In the genomic region with DNA sequence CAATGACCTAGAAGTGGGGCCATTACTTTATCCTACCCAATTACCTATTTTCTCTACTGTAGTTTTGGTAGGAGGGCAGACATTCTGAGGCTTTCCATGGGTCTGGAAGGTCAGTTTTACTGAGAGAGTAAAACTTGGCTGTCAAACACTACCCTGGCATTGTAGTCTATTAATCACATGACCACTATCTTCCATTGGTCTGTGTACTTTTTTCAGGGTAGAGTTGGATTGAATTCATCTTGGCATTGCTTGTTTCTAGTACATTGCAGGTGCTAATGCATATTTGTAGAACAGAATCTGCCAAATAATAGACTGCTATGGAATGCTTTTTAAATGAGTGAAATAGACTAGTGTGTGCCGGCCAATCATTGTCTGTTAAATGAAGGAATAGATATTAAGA, we compare ENCODE assay signal across 28 cellular contexts.
"Had no signal": no experiment of that assay in that cellular context is flagged by ENCODE, and none has a peak within 500 bp of the region (broad histone marks: within the 10 kb centered on the region; RNA-seq: fewer than 3 reads in every experiment).

No MANE protein-coding gene starts in this region.

- H3K4me3 ChIP-seq: colonic mucosa, coronary artery, dorsolateral prefrontal cortex, esophagus muscularis mucosa, esophagus squamous epithelium, gastrocnemius medialis, gastroesophageal sphincter, heart left ventricle, heart right ventricle had no signal

- H3K27me3 ChIP-seq: colonic mucosa, esophagus muscularis mucosa, esophagus squamous epithelium, foreskin keratinocyte, gastrocnemius medialis, gastroesophageal sphincter, heart left ventricle, heart right ventricle had no signal

- FAIRE-seq: colon, endometrium, endothelial cell of umbilical vein, frontal cortex had no signal

- H3K27me3 Mint-ChIP-seq: dendritic cell treated with granulocyte-macrophage colony-stimulating factor and Interleukin-4, amounts not matched to agents 40 ng/mL and 50 ng/mL, for 4 days had no signal

- H3K9me3 ChIP-seq: colonic mucosa, gastrocnemius medialis had no signal

- ATAC-seq: effector memory CD8-positive, alpha-beta T cell; esophagus mucosa; foreskin keratinocyte; gastrocnemius medialis; gastroesophageal sphincter; heart left ventricle; heart right ventricle had no signal

- H3K27ac ChIP-seq: colonic mucosa, coronary artery, dorsolateral prefrontal cortex, epithelial cell of prostate, esophagus muscularis mucosa, esophagus squamous epithelium, foreskin keratinocyte, gastrocnemius medialis, gastroesophageal sphincter, heart left ventricle, heart right ventricle had no signal

- H3K27ac Mint-ChIP-seq: dendritic cell treated with granulocyte-macrophage colony-stimulating factor and Interleukin-4, amounts not matched to agents 40 ng/mL and 50 ng/mL, for 4 days; effector memory CD8-positive, alpha-beta T cell had no signal

- DNase-seq: colonic mucosa; cortex of kidney; dermis blood vessel endothelial cell; dorsolateral prefrontal cortex; effector CD4-positive, alpha-beta T cell; effector CD8-positive, alpha-beta T cell; effector memory CD4-positive, alpha-beta T cell; effector memory CD8-positive, alpha-beta T cell; erythroblast; esophagus squamous epithelium; foreskin fibroblast; foreskin keratinocyte; foreskin melanocyte; gastrocnemius medialis; glutamatergic neuron; head of caudate nucleus; heart left ventricle; heart right ventricle had no signal

- H3K4me1 ChIP-seq: colonic mucosa, esophagus muscularis mucosa, esophagus squamous epithelium, foreskin keratinocyte, gastrocnemius medialis, gastroesophageal sphincter, heart left ventricle, heart right ventricle had no signal

- H3K4me3 Mint-ChIP-seq: dendritic cell treated with granulocyte-macrophage colony-stimulating factor and Interleukin-4, amounts not matched to agents 40 ng/mL and 50 ng/mL, for 4 days; effector memory CD8-positive, alpha-beta T cell had no signal

- H3K36me3 ChIP-seq: colonic mucosa, esophagus muscularis mucosa, esophagus squamous epithelium, gastrocnemius medialis, gastroesophageal sphincter, heart left ventricle, heart right ventricle had no signal
